Comparison of ENCODE assay signal across 8 cellular contexts in genomic region chr4:150918562-150918961, GRCh38.
DNase-seq lines count a peak whose midpoint lies in the region; TF ChIP-seq lines count a peak whose summit lies in the region.
"Not testable (repeated sequence)": the region's sequence is repeated elsewhere in the genome, so short reads cannot be mapped to it uniquely, and the experiment has no call there.

No MANE protein-coding gene starts in this region.

- H3K27ac Mint-ChIP-seq in activated CD4-positive, alpha-beta T cell treated with anti-CD3 and anti-CD28 coated beads, Interleukin-2, amount 10 ng/mL, durations not matched to agents 7 days and 5 days, result peak overlapping the region; percentile 16

- not testable (repeated sequence) for TF ChIP-seq CTCF in C4-2B (conservative IDR thresholded peaks at IDR 0.05); HEK293 (tag by site-specific recombination; IDR thresholded peaks at IDR 0.05); fibroblast of villous mesenchyme (IDR thresholded peaks at IDR 0.05; ENCODE audit: insufficient read depth, low read depth, low read length)

- H3K36me3 Mint-ChIP-seq in activated CD4-positive, alpha-beta T cell treated with anti-CD3 and anti-CD28 coated beads, Interleukin-2, amount 10 ng/mL, durations not matched to agents 7 days and 5 days (ENCODE audit: low read depth), result peaks cover 45% of the 10 kb centered on the region

- H3K4me1 ChIP-seq in HEK293 (ENCODE audit: control insufficient read depth, insufficient read depth, low read length), result peaks cover 12% of the 10 kb centered on the region

- DNase-seq in EH (ENCODE audit: low read depth) (peak; percentile 59), LHCN-M2 (ENCODE audit: low read depth) (peak; percentile 24), MG63 (peak; percentile 5), fibroblast of villous mesenchyme (ENCODE audit: low read depth) (peak; percentile 21), myocyte (ENCODE audit: low read depth) (peak; percentile 3)
- DNase-seq in activated CD4-positive, alpha-beta T cell treated with anti-CD3 and anti-CD28 coated beads, Interleukin-2, amount 10 ng/mL, durations not matched to agents 7 days and 5 days, result not testable (repeated sequence)

- peaks cover 0 to 16% of the 10 kb centered on the region in 2 experiments; a peak in 2 of 3 replicates for H3K36me3 ChIP-seq in HEK293 (ENCODE audit: control insufficient read depth in 2 of 2, insufficient read depth in 1 of 2, low read length in 2 of 2)
- not testable (repeated sequence) for H3K36me3 ChIP-seq in MG63

- POLR2A ChIA-PET in HEK293 (lab: Yijun Ruan, JAX); activated CD4-positive, alpha-beta T cell treated with anti-CD3 and anti-CD28 coated beads, Interleukin-2, amount 10 ng/mL, durations not matched to agents 7 days and 5 days (lab: Charles Lee): not testable (repeated sequence)

- H3K27ac ChIP-seq in C4-2B, result peak overlapping the region; percentile 84
- not testable (repeated sequence) for H3K27ac ChIP-seq in HEK293 (ENCODE audit: extremely low read depth, low read depth, low read length)

- H3K4me3 ChIP-seq in HEK293 (ENCODE audit: low read depth, low read length); MG63; fibroblast of villous mesenchyme (ENCODE audit: low read depth, low read length): not testable (repeated sequence)

- not testable (repeated sequence) for H3K9me3 ChIP-seq in HEK293 (ENCODE audit: control insufficient read depth, insufficient read depth, low read depth, low read length); MG63

- CTCF ChIA-PET in HEK293 (lab: Yijun Ruan, JAX); activated CD4-positive, alpha-beta T cell treated with anti-CD3 and anti-CD28 coated beads, Interleukin-2, amount 10 ng/mL, durations not matched to agents 7 days and 5 days (lab: Charles Lee): not testable (repeated sequence)

- not testable (repeated sequence) for H3K4me3 Mint-ChIP-seq in activated CD4-positive, alpha-beta T cell treated with anti-CD3 and anti-CD28 coated beads, Interleukin-2, amount 10 ng/mL, durations not matched to agents 7 days and 5 days

- not testable (repeated sequence) for H3K9me3 Mint-ChIP-seq in activated CD4-positive, alpha-beta T cell treated with anti-CD3 and anti-CD28 coated beads, Interleukin-2, amount 10 ng/mL, durations not matched to agents 7 days and 5 days

- H3K4me1 Mint-ChIP-seq in activated CD4-positive, alpha-beta T cell treated with anti-CD3 and anti-CD28 coated beads, Interleukin-2, amount 10 ng/mL, durations not matched to agents 7 days and 5 days, result not testable (repeated sequence)

- H3K27me3 Mint-ChIP-seq in activated CD4-positive, alpha-beta T cell treated with anti-CD3 and anti-CD28 coated beads, Interleukin-2, amount 10 ng/mL, durations not matched to agents 7 days and 5 days, result not testable (repeated sequence)

- H3K27me3 ChIP-seq in MG63, result not testable (repeated sequence)

TF ChIP-seq in HEK293, 187 proteins besides CTCF, POLR2A, EP300 and RAD21 (continues in another document):
- TF ChIP-seq, protein P1, sequence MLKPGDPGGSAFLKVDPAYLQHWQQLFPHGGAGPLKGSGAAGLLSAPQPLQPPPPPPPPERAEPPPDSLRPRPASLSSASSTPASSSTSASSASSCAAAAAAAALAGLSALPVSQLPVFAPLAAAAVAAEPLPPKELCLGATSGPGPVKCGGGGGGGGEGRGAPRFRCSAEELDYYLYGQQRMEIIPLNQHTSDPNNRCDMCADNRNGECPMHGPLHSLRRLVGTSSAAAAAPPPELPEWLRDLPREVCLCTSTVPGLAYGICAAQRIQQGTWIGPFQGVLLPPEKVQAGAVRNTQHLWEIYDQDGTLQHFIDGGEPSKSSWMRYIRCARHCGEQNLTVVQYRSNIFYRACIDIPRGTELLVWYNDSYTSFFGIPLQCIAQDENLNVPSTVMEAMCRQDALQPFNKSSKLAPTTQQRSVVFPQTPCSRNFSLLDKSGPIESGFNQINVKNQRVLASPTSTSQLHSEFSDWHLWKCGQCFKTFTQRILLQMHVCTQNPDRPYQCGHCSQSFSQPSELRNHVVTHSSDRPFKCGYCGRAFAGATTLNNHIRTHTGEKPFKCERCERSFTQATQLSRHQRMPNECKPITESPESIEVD (tag by site-specific recombination; IDR thresholded peaks at IDR 0.05), result peak; percentile 33; the same call in 1 of the 2 replicates
- TF ChIP-seq, protein P2, sequence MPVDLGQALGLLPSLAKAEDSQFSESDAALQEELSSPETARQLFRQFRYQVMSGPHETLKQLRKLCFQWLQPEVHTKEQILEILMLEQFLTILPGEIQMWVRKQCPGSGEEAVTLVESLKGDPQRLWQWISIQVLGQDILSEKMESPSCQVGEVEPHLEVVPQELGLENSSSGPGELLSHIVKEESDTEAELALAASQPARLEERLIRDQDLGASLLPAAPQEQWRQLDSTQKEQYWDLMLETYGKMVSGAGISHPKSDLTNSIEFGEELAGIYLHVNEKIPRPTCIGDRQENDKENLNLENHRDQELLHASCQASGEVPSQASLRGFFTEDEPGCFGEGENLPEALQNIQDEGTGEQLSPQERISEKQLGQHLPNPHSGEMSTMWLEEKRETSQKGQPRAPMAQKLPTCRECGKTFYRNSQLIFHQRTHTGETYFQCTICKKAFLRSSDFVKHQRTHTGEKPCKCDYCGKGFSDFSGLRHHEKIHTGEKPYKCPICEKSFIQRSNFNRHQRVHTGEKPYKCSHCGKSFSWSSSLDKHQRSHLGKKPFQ (tag by site-specific recombination; IDR thresholded peaks at IDR 0.05), result peak; percentile 63; the same call in 1 of the 2 replicates
- TF ChIP-seq OSR2 (tag by site-specific recombination; IDR thresholded peaks at IDR 0.05), result peak; percentile 69
- 0 out of 2 replicates have a peak, but pooled peaks have one; percentile 32 for TF ChIP-seq ZNF366 (tag by site-specific recombination; conservative IDR thresholded peaks at IDR 0.05)
- TF ChIP-seq, protein P3, sequence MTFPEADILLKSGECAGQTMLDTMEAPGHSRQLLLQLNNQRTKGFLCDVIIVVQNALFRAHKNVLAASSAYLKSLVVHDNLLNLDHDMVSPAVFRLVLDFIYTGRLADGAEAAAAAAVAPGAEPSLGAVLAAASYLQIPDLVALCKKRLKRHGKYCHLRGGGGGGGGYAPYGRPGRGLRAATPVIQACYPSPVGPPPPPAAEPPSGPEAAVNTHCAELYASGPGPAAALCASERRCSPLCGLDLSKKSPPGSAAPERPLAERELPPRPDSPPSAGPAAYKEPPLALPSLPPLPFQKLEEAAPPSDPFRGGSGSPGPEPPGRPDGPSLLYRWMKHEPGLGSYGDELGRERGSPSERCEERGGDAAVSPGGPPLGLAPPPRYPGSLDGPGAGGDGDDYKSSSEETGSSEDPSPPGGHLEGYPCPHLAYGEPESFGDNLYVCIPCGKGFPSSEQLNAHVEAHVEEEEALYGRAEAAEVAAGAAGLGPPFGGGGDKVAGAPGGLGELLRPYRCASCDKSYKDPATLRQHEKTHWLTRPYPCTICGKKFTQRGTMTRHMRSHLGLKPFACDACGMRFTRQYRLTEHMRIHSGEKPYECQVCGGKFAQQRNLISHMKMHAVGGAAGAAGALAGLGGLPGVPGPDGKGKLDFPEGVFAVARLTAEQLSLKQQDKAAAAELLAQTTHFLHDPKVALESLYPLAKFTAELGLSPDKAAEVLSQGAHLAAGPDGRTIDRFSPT (tag by site-specific recombination; IDR thresholded peaks at IDR 0.05), result peak; percentile 54
- 0 out of 2 replicates have a peak, but pooled peaks have one; percentile 49 for TF ChIP-seq ZXDB (tag by site-specific recombination; IDR thresholded peaks at IDR 0.05)
- 0 out of 2 replicates have a peak, but pooled peaks have one; percentile 12 for TF ChIP-seq ZNF629 (tag by site-specific recombination; IDR thresholded peaks at IDR 0.05)
- peak; percentile 50; the same call in 1 of the 2 replicates for TF ChIP-seq ZNF639 (tag by site-specific recombination; IDR thresholded peaks at IDR 0.05)
- peak; percentile 56; the same call in 1 of the 2 replicates for TF ChIP-seq WT1 (tag by site-specific recombination; IDR thresholded peaks at IDR 0.05)
- 0 out of 2 replicates have a peak, but pooled peaks have one; percentile 51 for TF ChIP-seq ZNF843 (tag by site-specific recombination; IDR thresholded peaks at IDR 0.05)
- 0 out of 2 replicates have a peak, but pooled peaks have one; percentile 20 for TF ChIP-seq ZNF600 (tag by site-specific recombination; IDR thresholded peaks at IDR 0.05)
- TF ChIP-seq ZBTB17 (tag by site-specific recombination; IDR thresholded peaks at IDR 0.05), result 0 out of 2 replicates have a peak, but pooled peaks have one; percentile 41
- peak; percentile 72; the same call in 1 of the 2 replicates for TF ChIP-seq BCL11A (tag by site-specific recombination; IDR thresholded peaks at IDR 0.05; ENCODE audit: low read depth)
